In genomic region chr3:149388714-149389417, GRCh38 we compare ENCODE assay signal across 1 cellular context.
A peak's percentile ranks its signal among the peaks of the same experiment; 100 is the strongest.
TF ChIP-seq lines count a peak whose summit lies in the region.

No MANE protein-coding gene starts in this region.

TF ChIP-seq in HepG2, 621 proteins besides CTCF, POLR2A, EP300 and RAD21 (continued from another document and continues in another):
- TF ChIP-seq ZBTB20 (CRISPR knock-in tag; IDR thresholded peaks at IDR 0.05; ENCODE audit: borderline replicate concordance, low read depth), result peak; percentile 64; the same call in 1 of the 2 replicates
- no peak for TF ChIP-seq PHF8 (CRISPR knock-in tag; IDR thresholded peaks at IDR 0.05)
- no peak for TF ChIP-seq NPAS2 (CRISPR knock-in tag; IDR thresholded peaks at IDR 0.05; ENCODE audit: borderline replicate concordance)
- no peak for TF ChIP-seq PRPF4 (IDR thresholded peaks at IDR 0.05; ENCODE audit: low read depth, low read length, poor library complexity, severe bottlenecking)
- TF ChIP-seq RAD51 (IDR thresholded peaks at IDR 0.05; ENCODE audit: borderline replicate concordance), result no peak
- TF ChIP-seq FOXK1 (CRISPR knock-in tag; IDR thresholded peaks at IDR 0.05; ENCODE audit: borderline replicate concordance, low read depth), result no peak
- TF ChIP-seq ZBTB37 (CRISPR knock-in tag; IDR thresholded peaks at IDR 0.05), result peak; percentile 98
- TF ChIP-seq SMYD3 (CRISPR knock-in tag; IDR thresholded peaks at IDR 0.05), result 0 out of 2 replicates have a peak, but pooled peaks have one; percentile 33
- no peak for TF ChIP-seq HCFC1 (IDR thresholded peaks at IDR 0.05; ENCODE audit: low read depth, low read length)
- TF ChIP-seq ZBTB1 (CRISPR knock-in tag; IDR thresholded peaks at IDR 0.05; ENCODE audit: borderline replicate concordance), result no peak
- TF ChIP-seq ZBTB21 (CRISPR knock-in tag; IDR thresholded peaks at IDR 0.05), result no peak
- no peak for TF ChIP-seq TBX3 (IDR thresholded peaks at IDR 0.05; ENCODE audit: borderline replicate concordance)
- no peak for TF ChIP-seq ZNF30 (CRISPR knock-in tag; IDR thresholded peaks at IDR 0.05)
- TF ChIP-seq ZFX (CRISPR knock-in tag; IDR thresholded peaks at IDR 0.05; ENCODE audit: low read depth), result no peak
- TF ChIP-seq ZNF546 (CRISPR knock-in tag; conservative IDR thresholded peaks at IDR 0.05), result no peak
- TF ChIP-seq HNRNPUL1 (IDR thresholded peaks at IDR 0.05; ENCODE audit: low read depth, low read length), result no peak
- no peak for TF ChIP-seq IKZF5 (CRISPR knock-in tag; IDR thresholded peaks at IDR 0.05)
- TF ChIP-seq MAF1 (CRISPR knock-in tag; IDR thresholded peaks at IDR 0.05; ENCODE audit: borderline replicate concordance), result no peak
- no peak for TF ChIP-seq SP140L (CRISPR knock-in tag; IDR thresholded peaks at IDR 0.05; ENCODE audit: borderline replicate concordance)
- peak; percentile 57; the same call in 1 of the 2 replicates for TF ChIP-seq ZNF567 (CRISPR knock-in tag; IDR thresholded peaks at IDR 0.05; ENCODE audit: borderline replicate concordance)
- TF ChIP-seq, protein P1, sequence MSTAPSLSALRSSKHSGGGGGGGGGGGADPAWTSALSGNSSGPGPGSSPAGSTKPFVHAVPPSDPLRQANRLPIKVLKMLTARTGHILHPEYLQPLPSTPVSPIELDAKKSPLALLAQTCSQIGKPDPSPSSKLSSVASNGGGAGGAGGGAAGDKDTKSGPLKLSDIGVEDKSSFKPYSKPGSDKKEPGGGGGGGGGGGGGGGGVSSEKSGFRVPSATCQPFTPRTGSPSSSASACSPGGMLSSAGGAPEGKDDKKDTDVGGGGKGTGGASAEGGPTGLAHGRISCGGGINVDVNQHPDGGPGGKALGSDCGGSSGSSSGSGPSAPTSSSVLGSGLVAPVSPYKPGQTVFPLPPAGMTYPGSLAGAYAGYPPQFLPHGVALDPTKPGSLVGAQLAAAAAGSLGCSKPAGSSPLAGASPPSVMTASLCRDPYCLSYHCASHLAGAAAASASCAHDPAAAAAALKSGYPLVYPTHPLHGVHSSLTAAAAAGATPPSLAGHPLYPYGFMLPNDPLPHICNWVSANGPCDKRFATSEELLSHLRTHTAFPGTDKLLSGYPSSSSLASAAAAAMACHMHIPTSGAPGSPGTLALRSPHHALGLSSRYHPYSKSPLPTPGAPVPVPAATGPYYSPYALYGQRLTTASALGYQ (CRISPR knock-in tag; IDR thresholded peaks at IDR 0.05), result no peak
- TF ChIP-seq NR2F6 (IDR thresholded peaks at IDR 0.05), result no peak
- peak; percentile 45; the same call in 1 of the 2 replicates for TF ChIP-seq NR2F6 (CRISPR knock-in tag; IDR thresholded peaks at IDR 0.05)
- 0 out of 2 replicates have a peak, but pooled peaks have one; percentile 23 for TF ChIP-seq ZFY (CRISPR knock-in tag; IDR thresholded peaks at IDR 0.05)
- no peak for TF ChIP-seq ZNF230 (CRISPR knock-in tag; IDR thresholded peaks at IDR 0.05)
- TF ChIP-seq, protein P2, sequence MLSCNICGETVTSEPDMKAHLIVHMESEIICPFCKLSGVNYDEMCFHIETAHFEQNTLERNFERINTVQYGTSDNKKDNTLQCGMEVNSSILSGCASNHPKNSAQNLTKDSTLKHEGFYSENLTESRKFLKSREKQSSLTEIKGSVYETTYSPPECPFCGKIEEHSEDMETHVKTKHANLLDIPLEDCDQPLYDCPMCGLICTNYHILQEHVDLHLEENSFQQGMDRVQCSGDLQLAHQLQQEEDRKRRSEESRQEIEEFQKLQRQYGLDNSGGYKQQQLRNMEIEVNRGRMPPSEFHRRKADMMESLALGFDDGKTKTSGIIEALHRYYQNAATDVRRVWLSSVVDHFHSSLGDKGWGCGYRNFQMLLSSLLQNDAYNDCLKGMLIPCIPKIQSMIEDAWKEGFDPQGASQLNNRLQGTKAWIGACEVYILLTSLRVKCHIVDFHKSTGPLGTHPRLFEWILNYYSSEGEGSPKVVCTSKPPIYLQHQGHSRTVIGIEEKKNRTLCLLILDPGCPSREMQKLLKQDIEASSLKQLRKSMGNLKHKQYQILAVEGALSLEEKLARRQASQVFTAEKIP (CRISPR knock-in tag; IDR thresholded peaks at IDR 0.05; ENCODE audit: borderline replicate concordance), result no peak
- no peak for TF ChIP-seq ZNF790 (CRISPR knock-in tag; IDR thresholded peaks at IDR 0.05; ENCODE audit: borderline replicate concordance)
- TF ChIP-seq ARID5B (CRISPR knock-in tag; IDR thresholded peaks at IDR 0.05), result peak; percentile 80
- TF ChIP-seq RCOR2 (CRISPR knock-in tag; IDR thresholded peaks at IDR 0.05), result 0 out of 2 replicates have a peak, but pooled peaks have one; percentile 18
- TF ChIP-seq ZNF749 (CRISPR knock-in tag; IDR thresholded peaks at IDR 0.05; ENCODE audit: borderline replicate concordance), result no peak
- no peak for TF ChIP-seq CBX2 (IDR thresholded peaks at IDR 0.05; ENCODE audit: low read depth, low read length)
- no peak for TF ChIP-seq CBX2 (CRISPR knock-in tag; IDR thresholded peaks at IDR 0.05; ENCODE audit: low read depth)
- 0 out of 2 replicates have a peak, but pooled peaks have one; percentile 39 for TF ChIP-seq ZNF788 (CRISPR knock-in tag; IDR thresholded peaks at IDR 0.05; ENCODE audit: borderline replicate concordance)
- no peak for TF ChIP-seq ZNF709 (CRISPR knock-in tag; IDR thresholded peaks at IDR 0.05)
- TF ChIP-seq ZNF766 (CRISPR knock-in tag; IDR thresholded peaks at IDR 0.05; ENCODE audit: borderline replicate concordance), result no peak
- no peak for TF ChIP-seq CENPX (CRISPR knock-in tag; IDR thresholded peaks at IDR 0.05)
- TF ChIP-seq ZNF142 (CRISPR knock-in tag; IDR thresholded peaks at IDR 0.05), result no peak
- no peak for TF ChIP-seq MEF2D (CRISPR knock-in tag; IDR thresholded peaks at IDR 0.05)
- TF ChIP-seq ZZZ3 (CRISPR knock-in tag; IDR thresholded peaks at IDR 0.05; ENCODE audit: borderline replicate concordance), result no peak
- no peak for TF ChIP-seq ZNF530 (CRISPR knock-in tag; IDR thresholded peaks at IDR 0.05; ENCODE audit: low read depth)
- TF ChIP-seq ZNF724P (CRISPR knock-in tag; IDR thresholded peaks at IDR 0.05; ENCODE audit: borderline replicate concordance), result no peak
- peak; percentile 62 for TF ChIP-seq GATAD2A (CRISPR knock-in tag; IDR thresholded peaks at IDR 0.05)
- TF ChIP-seq ZNF7 (CRISPR knock-in tag; IDR thresholded peaks at IDR 0.05), result no peak
- TF ChIP-seq ADNP (CRISPR knock-in tag; IDR thresholded peaks at IDR 0.05), result no peak
- TF ChIP-seq, protein P3, sequence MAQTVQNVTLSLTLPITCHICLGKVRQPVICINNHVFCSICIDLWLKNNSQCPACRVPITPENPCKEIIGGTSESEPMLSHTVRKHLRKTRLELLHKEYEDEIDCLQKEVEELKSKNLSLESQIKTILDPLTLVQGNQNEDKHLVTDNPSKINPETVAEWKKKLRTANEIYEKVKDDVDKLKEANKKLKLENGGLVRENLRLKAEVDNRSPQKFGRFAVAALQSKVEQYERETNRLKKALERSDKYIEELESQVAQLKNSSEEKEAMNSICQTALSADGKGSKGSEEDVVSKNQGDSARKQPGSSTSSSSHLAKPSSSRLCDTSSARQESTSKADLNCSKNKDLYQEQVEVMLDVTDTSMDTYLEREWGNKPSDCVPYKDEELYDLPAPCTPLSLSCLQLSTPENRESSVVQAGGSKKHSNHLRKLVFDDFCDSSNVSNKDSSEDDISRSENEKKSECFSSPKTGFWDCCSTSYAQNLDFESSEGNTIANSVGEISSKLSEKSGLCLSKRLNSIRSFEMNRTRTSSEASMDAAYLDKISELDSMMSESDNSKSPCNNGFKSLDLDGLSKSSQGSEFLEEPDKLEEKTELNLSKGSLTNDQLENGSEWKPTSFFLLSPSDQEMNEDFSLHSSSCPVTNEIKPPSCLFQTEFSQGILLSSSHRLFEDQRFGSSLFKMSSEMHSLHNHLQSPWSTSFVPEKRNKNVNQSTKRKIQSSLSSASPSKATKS (CRISPR knock-in tag; IDR thresholded peaks at IDR 0.05), result no peak
- TF ChIP-seq ELF1 (CRISPR knock-in tag; IDR thresholded peaks at IDR 0.05), result no peak
